In genomic region chr6:16080204-16080603, GRCh38 we compare ENCODE assay signal across 27 cellular contexts.
"Had no signal": no experiment of that assay in that cellular context is flagged by ENCODE, and none has a peak within 500 bp of the region (broad histone marks: within the 10 kb centered on the region; RNA-seq: fewer than 3 reads in every experiment).

No MANE protein-coding gene starts in this region.

- H3K4me1 ChIP-seq: pancreas, prostate gland, right lobe of liver, stomach, testis, tibial artery, upper lobe of right lung, uterus had no signal

- H3K36me3 ChIP-seq: neutrophil, pancreas, prostate gland, right lobe of liver, sigmoid colon, stomach, suprapubic skin, tibial artery, transverse colon, upper lobe of right lung, uterus had no signal

- H3K4me3 ChIP-seq: pancreas, prostate gland, right lobe of liver, sigmoid colon, stomach, suprapubic skin, testis, tibial artery, transverse colon, upper lobe of right lung, uterus had no signal

- H3K27ac ChIP-seq: neutrophil, pancreas, prostate gland, right lobe of liver, sigmoid colon, stomach, suprapubic skin, tibial artery, transverse colon, upper lobe of right lung, uterus had no signal

- DNase-seq: naive thymus-derived CD8-positive, alpha-beta T cell; nephron progenitor cell; nucleus accumbens; pancreas; retina; right cardiac atrium; right lobe of liver; sigmoid colon; small intestine; stimulated activated CD4-positive, alpha-beta T cell treated with anti-CD3 and anti-CD28 coated beads, Interleukin-15, amount 100 ng/mL, for 24 hours; stimulated activated CD4-positive, alpha-beta T cell treated with anti-CD3 and anti-CD28 coated beads, Interleukin-2, amount 100 ng/mL, for 24 hours; stimulated activated CD4-positive, alpha-beta T cell treated with anti-CD3 and anti-CD28 coated beads, Interleukin-2, amount 100 ng/mL, for 48 hours; stimulated activated CD4-positive, alpha-beta T cell treated with anti-CD3 and anti-CD28 coated beads, Interleukin-4, amount 100 ng/mL, for 24 hours; stimulated activated naive B cell treated with anti-CD40 and anti-IgM and Interleukin-4, amounts not matched to agents 10 μg/mL and 1 μg/mL and 100 μg/mL, for 72 hours; stimulated activated naive CD4-positive, alpha-beta T cell treated with Interleukin-2 at 50 U/mL for 16 hours; stomach; substantia nigra; testis; tibial artery; transverse colon; upper lobe of right lung; uterus had no signal

- ATAC-seq: naive thymus-derived CD8-positive, alpha-beta T cell; natural killer cell treated with Interleukin-12 subunit alpha and Interleukin-12 subunit beta and Interleukin-15 and Interleukin-18, amount 100 ng/mL, for 72 hours; pancreas; right cardiac atrium; right lobe of liver; stimulated activated effector memory CD8-positive, alpha-beta T cell treated with anti-CD3 and anti-CD28 coated beads, Interleukin-12 subunit alpha, Interleukin-12 subunit beta, amount 100 ng/mL, for 72 hours; stimulated activated naive B cell treated with anti-CD40 and anti-IgM and Interleukin-4, amounts not matched to agents 10 μg/mL and 1 μg/mL and 100 μg/mL, for 72 hours; upper lobe of right lung had no signal

- H3K9me3 ChIP-seq: neutrophil, pancreas, prostate gland, right lobe of liver, sigmoid colon, stomach, suprapubic skin, testis, tibial artery, transverse colon, upper lobe of right lung, uterus had no signal

- H3K27me3 ChIP-seq: neutrophil, pancreas, right lobe of liver, sigmoid colon, stomach, suprapubic skin, testis, tibial artery, transverse colon, upper lobe of right lung, uterus had no signal
